Comparison of ENCODE assay signal across 15 cellular contexts in genomic region chr13:79490846-79491245, GRCh38. TPM values are rescaled to one million over a fixed set of nuclear protein-coding genes. Genes with fewer than 3 reads are reported as not detected.
DNase-seq lines count a peak whose midpoint lies in the region; ATAC-seq and TF ChIP-seq lines count a peak whose summit lies in the region.
"Had no signal": no experiment of that assay in that cellular context is flagged by ENCODE, and none has a peak within 500 bp of the region (broad histone marks: within the 10 kb centered on the region; RNA-seq: fewer than 3 reads in every experiment).

No MANE protein-coding gene starts in this region.

- H3K27ac ChIP-seq in epithelial cell of prostate: peak overlapping the region; percentile 96
- H3K27ac ChIP-seq: BLaER1 treated with 17β-estradiol and CSF1 and Interleukin-3, amounts not matched to agents 10 nM and 100 nM had no signal

- ATAC-seq in GM21576 (IDR thresholded peaks at IDR 0.05; ENCODE audit: unreplicated experiment): no peak
- no peak for ATAC-seq in GM18870 (IDR thresholded peaks at IDR 0.05; ENCODE audit: unreplicated experiment)

- H3K36me3 Mint-ChIP-seq in progenitor cell of endocrine pancreas (ENCODE audit: insufficient read depth): peaks cover 2% of the 10 kb centered on the region

- no peak for TF ChIP-seq CTCF in progenitor cell of endocrine pancreas (IDR thresholded peaks at IDR 0.05; ENCODE audit: unreplicated experiment)

- H3K4me3 Mint-ChIP-seq in progenitor cell of endocrine pancreas (ENCODE audit: low read depth): no peak overlapping the region
- H3K4me3 Mint-ChIP-seq: central memory CD8-positive, alpha-beta T cell; endodermal cell; nephron progenitor cell had no signal

- H3K27me3 Mint-ChIP-seq in progenitor cell of endocrine pancreas: no peaks in the 10 kb centered on the region
- H3K27me3 Mint-ChIP-seq: central memory CD8-positive, alpha-beta T cell had no signal

- H3K9me3 Mint-ChIP-seq in progenitor cell of endocrine pancreas (ENCODE audit: low read depth): no peaks in the 10 kb centered on the region
- H3K9me3 Mint-ChIP-seq: central memory CD8-positive, alpha-beta T cell; endodermal cell; nephron progenitor cell had no signal

- peak overlapping the region; percentile 10 for H3K27ac Mint-ChIP-seq in progenitor cell of endocrine pancreas
- H3K27ac Mint-ChIP-seq: endodermal cell had no signal

- peaks cover 47% of the 10 kb centered on the region for H3K4me1 Mint-ChIP-seq in progenitor cell of endocrine pancreas (ENCODE audit: low read depth)

- DNase-seq in ELR (ENCODE audit: low read depth): peak; percentile 12
- DNase-seq in M059J (ENCODE audit: low read depth): peak; percentile 9
- no peak for DNase-seq in epithelial cell of prostate (ENCODE audit: low read depth, low spot score)
- no peak for DNase-seq in progenitor cell of endocrine pancreas (ENCODE audit: low spot score, unreplicated experiment)
- no peak for DNase-seq in NCI-H1092 treated with DMSO at 0.1 percent for 48 hours (lab: John Stamatoyannopoulos, UW)
- DNase-seq: activated naive CD4-positive, alpha-beta T cell treated with anti-CD3 and anti-CD28 coated beads, Interleukin-2, amount 50 U/mL, for 16 hours; DMS53; endodermal cell; foreskin melanocyte; NCI-H1694; nephron progenitor cell had no signal

RNA-seq across cellular contexts. Expression of gene NDFIP2, which starts 9.9 kb away (rescaled TPM):
- total RNA-seq in M059J (2014; rRNA removed; shearing (Covaris generic)): 21.7 and 36.8 TPM in 2 replicates
- 53.8 and 57.4 TPM in 2 replicates for total RNA-seq in progenitor cell of endocrine pancreas

Comparison
In these comparisons a context has a peak if more than half of its experiments do, and no peak if none do; other contexts are left out.
1. DNase-seq: peak in ELR (single experiment) and M059J (single experiment); none in epithelial cell of prostate (single experiment), progenitor cell of endocrine pancreas (single experiment) and NCI-H1092 treated with DMSO at 0.1 percent for 48 hours (single experiment).